In genomic region chr22:46419754-46420571, GRCh38 we compare ENCODE assay signal across 18 cellular contexts.
DNase-seq lines count a peak whose midpoint lies in the region; ATAC-seq, FAIRE-seq and TF ChIP-seq lines count a peak whose summit lies in the region.
"Had no signal": no experiment of that assay in that cellular context is flagged by ENCODE, and none has a peak within 500 bp of the region (broad histone marks: within the 10 kb centered on the region; RNA-seq: fewer than 3 reads in every experiment).

No MANE protein-coding gene starts in this region.

- TF ChIP-seq CTCF in HepG2 (CRISPR knock-in tag; IDR thresholded peaks at IDR 0.05) (no peak), right lobe of liver (IDR thresholded peaks at IDR 0.05) (no peak), K562 (IDR thresholded peaks at IDR 0.05 in 2 of 3, conservative IDR thresholded peaks at IDR 0.05 in 1 of 3; ENCODE audit: insufficient read depth in 2 of 3, low read depth in 1 of 3, low read length in 3 of 3) (no peak), keratinocyte (optimal IDR thresholded peaks at IDR 0.05 in 1 of 3, IDR thresholded peaks at IDR 0.05 in 1 of 3, conservative IDR thresholded peaks at IDR 0.05 in 1 of 3; ENCODE audit: extremely low read depth in 1 of 3, insufficient read depth in 2 of 3, low read length in 3 of 3) (no peak)

- CTCF ChIA-PET in HepG2 (lab: Yijun Ruan, JAX; ENCODE audit: low intra/inter-chr PET ratio, low total read pairs) (no interaction called here), K562 (lab: Yijun Ruan, JAX; ENCODE audit: low intra/inter-chr PET ratio) (no interaction called here)

- no peak overlapping the region for H2AFZ ChIP-seq in HepG2 (ENCODE audit: low read length)
- H2AFZ ChIP-seq in K562 (ENCODE audit: low read depth, low read length), result no peak overlapping the region
- H2AFZ ChIP-seq in keratinocyte (ENCODE audit: control insufficient read depth, low read length), result no peak overlapping the region
- H2AFZ ChIP-seq: GM23248 had no signal

- H3K4me3 Mint-ChIP-seq in stimulated activated effector memory CD8-positive, alpha-beta T cell treated with anti-CD3 and anti-CD28 coated beads, Interleukin-12 subunit alpha, Interleukin-12 subunit beta, amount 100 ng/mL, for 72 hours, result no peak overlapping the region
- H3K4me3 Mint-ChIP-seq: CD14-positive monocyte; CD4-positive, alpha-beta memory T cell had no signal

- H3K27ac Mint-ChIP-seq in stimulated activated effector memory CD8-positive, alpha-beta T cell treated with anti-CD3 and anti-CD28 coated beads, Interleukin-12 subunit alpha, Interleukin-12 subunit beta, amount 100 ng/mL, for 72 hours, result no peak overlapping the region
- H3K27ac Mint-ChIP-seq: CD14-positive monocyte had no signal

- no peak overlapping the region for H3K4me2 ChIP-seq in HepG2 (ENCODE audit: low read depth, low read length)
- no peak overlapping the region; the same call in 1 of the 2 replicates for H3K4me2 ChIP-seq in K562 (ENCODE audit: insufficient read depth, low read length)
- H3K4me2 ChIP-seq in keratinocyte (ENCODE audit: control insufficient read depth, extremely low read depth, insufficient read depth, low read depth, low read length), result no peak overlapping the region

- TF ChIP-seq RAD21 in HepG2 (CRISPR knock-in tag; IDR thresholded peaks at IDR 0.05) (no peak), K562 (CRISPR knock-in tag; conservative IDR thresholded peaks at IDR 0.05 in 1 of 2, IDR thresholded peaks at IDR 0.05 in 1 of 2) (no peak)

- TF ChIP-seq POLR2A in HepG2 (IDR thresholded peaks at IDR 0.05; ENCODE audit: insufficient read depth in 1 of 2, low read depth in 2 of 2, low read length in 2 of 2), result no peak
- TF ChIP-seq POLR2A in right lobe of liver (IDR thresholded peaks at IDR 0.05), result no peak
- no peak for TF ChIP-seq POLR2A in K562 (conservative IDR thresholded peaks at IDR 0.05)

- dilution Hi-C loops in keratinocyte (cut with MboI; ENCODE audit: extremely low pct_ligation_motif_present, low sequenced_read_pairs), result no loop called here

- TF ChIP-seq EP300 in HepG2 (IDR thresholded peaks at IDR 0.05; ENCODE audit: low read depth in 2 of 2, low read length in 2 of 2), result no peak
- TF ChIP-seq EP300 in HepG2 (CRISPR knock-in tag; IDR thresholded peaks at IDR 0.05; ENCODE audit: borderline replicate concordance), result no peak
- TF ChIP-seq EP300 in K562 (IDR thresholded peaks at IDR 0.05; ENCODE audit: low read length), result no peak

- DNase-seq in HepG2 (ENCODE audit: low spot score) (no peak), right lobe of liver (no peak), K562 (ENCODE audit: extremely low read depth in 1 of 4, low spot score in 3 of 4) (no peak), keratinocyte (ENCODE audit: low read depth, low spot score) (no peak), left colon (no peak), NCI-H1105 (lab: John Stamatoyannopoulos, UW) (no peak)
- DNase-seq in stimulated activated effector memory CD8-positive, alpha-beta T cell treated with anti-CD3 and anti-CD28 coated beads, Interleukin-12 subunit alpha, Interleukin-12 subunit beta, amount 100 ng/mL, for 72 hours (ENCODE audit: low spot score in 2 of 2), result no peak
- DNase-seq: 8988T; CD4-positive, alpha-beta memory T cell; DMS153; DMS79; GDM1; GM23248 had no signal

- WGBS in HepG2 (ENCODE audit: low lambda C conversion rate), result 74% methylated on average over 27 of the region's 27 CpGs
- WGBS in right lobe of liver (ENCODE audit: insufficient coverage, low coverage, low lambda C conversion rate, missing lambda C conversion rate), result 85% methylated on average over 24 of the region's 27 CpGs
- WGBS in K562 (ENCODE audit: insufficient coverage, low coverage, missing lambda C conversion rate), result 15% methylated on average over 27 of the region's 27 CpGs

- H3K9me3 Mint-ChIP-seq in stimulated activated effector memory CD8-positive, alpha-beta T cell treated with anti-CD3 and anti-CD28 coated beads, Interleukin-12 subunit alpha, Interleukin-12 subunit beta, amount 100 ng/mL, for 72 hours, result no peaks in the 10 kb centered on the region
- H3K9me3 Mint-ChIP-seq: CD14-positive monocyte had no signal

- BruUV-seq in HepG2 (replicated peaks; lab: Mats Ljungman, UMichigan), result no TSS peak
- BruUV-seq in K562 (replicated peaks; lab: Mats Ljungman, UMichigan), result no TSS peak

- in situ Hi-C loops in HepG2 (cut with HindIII; ENCODE audit: extremely low pct_ligation_motif_present, low pct_unique_long_range_greater_than_20kb), result no loop called here
- in situ Hi-C loops in K562 (cut with MboI), result no loop called here

- no peaks in the 10 kb centered on the region for H3K9me1 ChIP-seq in K562 (ENCODE audit: control insufficient read depth, insufficient read depth, low read length)
- H3K9me1 ChIP-seq in keratinocyte (ENCODE audit: control insufficient read depth, extremely low read depth, insufficient read depth, low read length), result no peaks in the 10 kb centered on the region

- peaks cover 10% of the 10 kb centered on the region for H3K4me1 ChIP-seq in HepG2 (ENCODE audit: insufficient read depth, low read length)
- H3K4me1 ChIP-seq in right lobe of liver, result no peaks in the 10 kb centered on the region
- no peaks in the 10 kb centered on the region for H3K4me1 ChIP-seq in K562 (replicated peaks in 1 of 2; ENCODE audit: control insufficient read depth in 2 of 2, insufficient read depth in 2 of 2, low read length in 2 of 2)
- no peaks in the 10 kb centered on the region for H3K4me1 ChIP-seq in keratinocyte (ENCODE audit: control insufficient read depth, extremely low read depth, insufficient read depth, low read length)

- no peaks in the 10 kb centered on the region for H3K79me2 ChIP-seq in HepG2 (ENCODE audit: insufficient read depth, low read length)
- H3K79me2 ChIP-seq in K562 (ENCODE audit: control insufficient read depth, insufficient read depth, low read length), result no peaks in the 10 kb centered on the region
- H3K79me2 ChIP-seq in keratinocyte (ENCODE audit: control insufficient read depth, insufficient read depth, low read length), result no peaks in the 10 kb centered on the region

- intact Hi-C loops in HepG2 (cut with micrococcal nuclease; ENCODE audit: unreplicated experiment), result no loop called here
- intact Hi-C loops in right lobe of liver (cut with DNase I), result no loop called here
- intact Hi-C loops in K562 (cut with micrococcal nuclease), result no loop called here
- intact Hi-C loops in left colon (cut with DNase I, micrococcal nuclease), result no loop called here

- H3K9ac ChIP-seq in HepG2 (ENCODE audit: insufficient read depth, low read depth, low read length) (no peak overlapping the region), K562 (ENCODE audit: insufficient read depth in 1 of 2, low read depth in 2 of 2, low read length in 2 of 2) (no peak overlapping the region), keratinocyte (ENCODE audit: control insufficient read depth, extremely low read depth, insufficient read depth, low read length) (no peak overlapping the region)
- H3K9ac ChIP-seq: BLaER1, GM23248 had no signal

- H3K4me3 ChIP-seq in HepG2 (replicated peaks in 1 of 3; ENCODE audit: insufficient read depth in 1 of 3, low read depth in 2 of 3, low read length in 3 of 3) (no peak overlapping the region), right lobe of liver (no peak overlapping the region), K562 (no peak overlapping the region), keratinocyte (ENCODE audit: control insufficient read depth in 2 of 3, extremely low read depth in 1 of 3, insufficient read depth in 2 of 3, low read depth in 1 of 3, low read length in 3 of 3) (no peak overlapping the region)
- H3K4me3 ChIP-seq: BLaER1, GM23248 had no signal

- no peak for FAIRE-seq in HepG2 (lab: Jason Lieb, UNC)
- FAIRE-seq in K562 (lab: Jason Lieb, UNC), result no peak
- FAIRE-seq in keratinocyte (lab: Jason Lieb, UNC), result peak; percentile 9
- FAIRE-seq: H54 had no signal

- no peak for ATAC-seq in HepG2
- no peak for ATAC-seq in right lobe of liver
- no peak for ATAC-seq in K562
- no peak for ATAC-seq in left colon
- ATAC-seq in stimulated activated effector memory CD8-positive, alpha-beta T cell treated with anti-CD3 and anti-CD28 coated beads, Interleukin-12 subunit alpha, Interleukin-12 subunit beta, amount 100 ng/mL, for 72 hours, result no peak
- no peak for ATAC-seq in GM18868 (IDR thresholded peaks at IDR 0.05; ENCODE audit: unreplicated experiment)
- ATAC-seq: HCT116 had no signal

- H3K36me3 Mint-ChIP-seq in stimulated activated effector memory CD8-positive, alpha-beta T cell treated with anti-CD3 and anti-CD28 coated beads, Interleukin-12 subunit alpha, Interleukin-12 subunit beta, amount 100 ng/mL, for 72 hours, result no peaks in the 10 kb centered on the region
- H3K36me3 Mint-ChIP-seq: CD14-positive monocyte; CD4-positive, alpha-beta memory T cell had no signal

- peaks cover under 1% of the 10 kb centered on the region for H3K4me1 Mint-ChIP-seq in stimulated activated effector memory CD8-positive, alpha-beta T cell treated with anti-CD3 and anti-CD28 coated beads, Interleukin-12 subunit alpha, Interleukin-12 subunit beta, amount 100 ng/mL, for 72 hours
- H3K4me1 Mint-ChIP-seq: CD14-positive monocyte had no signal

- no peaks in the 10 kb centered on the region for H4K20me1 ChIP-seq in HepG2 (ENCODE audit: insufficient read depth, low read length)
- H4K20me1 ChIP-seq in K562 (replicated peaks; ENCODE audit: control insufficient read depth, insufficient read depth, low read length), result no peaks in the 10 kb centered on the region
- no peaks in the 10 kb centered on the region for H4K20me1 ChIP-seq in keratinocyte (ENCODE audit: control insufficient read depth, extremely low read depth, insufficient read depth, low read length)
- H4K20me1 ChIP-seq: BLaER1 had no signal

- H3K27me3 ChIP-seq in HepG2 (ENCODE audit: control insufficient read depth in 1 of 2, insufficient read depth in 2 of 2, low read length in 2 of 2) (no peaks in the 10 kb centered on the region), right lobe of liver (no peaks in the 10 kb centered on the region), K562 (ENCODE audit: control insufficient read depth in 2 of 2, insufficient read depth in 2 of 2, low read length in 2 of 2) (peaks cover 5 to 51% of the 10 kb centered on the region in 2 experiments; a peak in 4 of 5 replicates), keratinocyte (ENCODE audit: control insufficient read depth, extremely low read depth, insufficient read depth, low read length) (no peaks in the 10 kb centered on the region)
- H3K27me3 ChIP-seq: BLaER1 had no signal

- H3K36me3 ChIP-seq in HepG2 (replicated peaks in 1 of 2; ENCODE audit: control insufficient read depth in 1 of 2, insufficient read depth in 2 of 2, low read length in 2 of 2) (no peaks in the 10 kb centered on the region), right lobe of liver (no peaks in the 10 kb centered on the region), K562 (ENCODE audit: control insufficient read depth, insufficient read depth, low read length) (no peaks in the 10 kb centered on the region), keratinocyte (ENCODE audit: control insufficient read depth in 2 of 2, extremely low read depth in 1 of 2, insufficient read depth in 2 of 2, low read length in 2 of 2) (peaks cover 5 to 8% of the 10 kb centered on the region in 2 experiments)
- H3K36me3 ChIP-seq: BLaER1 had no signal

- H3K27ac ChIP-seq in HepG2 (ENCODE audit: extremely low read length, insufficient read depth, low read length) (no peak overlapping the region), right lobe of liver (no peak overlapping the region), K562 (ENCODE audit: extremely low read depth, low read depth, low read length) (no peak overlapping the region), keratinocyte (ENCODE audit: control insufficient read depth, insufficient read depth, low read length) (no peak overlapping the region)
- H3K27ac ChIP-seq: BLaER1, GM23248 had no signal

- POLR2A ChIA-PET in HepG2 (lab: Yijun Ruan, JAX) (no interaction called here), K562 (lab: Yijun Ruan, JAX) (no interaction called here)

- no peaks in the 10 kb centered on the region for H3K9me3 ChIP-seq in HepG2 (ENCODE audit: low read length)
- no peaks in the 10 kb centered on the region for H3K9me3 ChIP-seq in right lobe of liver
- no peaks in the 10 kb centered on the region for H3K9me3 ChIP-seq in K562 (replicated peaks; ENCODE audit: control insufficient read depth, insufficient read depth, low read depth, low read length)
- no peaks in the 10 kb centered on the region for H3K9me3 ChIP-seq in keratinocyte (ENCODE audit: control insufficient read depth, low read depth, low read length)
- H3K9me3 ChIP-seq: BLaER1 had no signal

Comparison
In these comparisons a context has a peak if more than half of its experiments do, and no peak if none do; other contexts are left out.
1. Of the 241 proteins assayed by ChIP-seq in both HepG2 and K562: peak only in HepG2: MNT; only in K562: MAX; in both: none; in neither: 239.